ENCODE assay signal across 17 cellular contexts in genomic region chr4:39285853-39286252, GRCh38.
"Had no signal": no experiment of that assay in that cellular context is flagged by ENCODE, and none has a peak within 500 bp of the region (broad histone marks: within the 10 kb centered on the region; RNA-seq: fewer than 3 reads in every experiment).

No MANE protein-coding gene starts in this region.

- ATAC-seq: gastrocnemius medialis, heart right ventricle had no signal

- H3K4me3 Mint-ChIP-seq: activated CD8-positive, alpha-beta memory T cell treated with anti-CD3 and anti-CD28 coated beads, Interleukin-2, amount 10 ng/mL, durations not matched to agents 7 days and 5 days; activated naive CD8-positive, alpha-beta T cell treated with anti-CD3 and anti-CD28 coated beads, Interleukin-2, amount 10 ng/mL, durations not matched to agents 7 days and 5 days; dendritic cell treated with granulocyte-macrophage colony-stimulating factor and Interleukin-4, amounts not matched to agents 40 ng/mL and 50 ng/mL, for 4 days had no signal

- H3K4me3 ChIP-seq: gastrocnemius medialis, heart right ventricle, suprapubic skin had no signal

- H3K27me3 Mint-ChIP-seq: activated CD8-positive, alpha-beta memory T cell treated with anti-CD3 and anti-CD28 coated beads, Interleukin-2, amount 10 ng/mL, durations not matched to agents 7 days and 5 days; activated naive CD8-positive, alpha-beta T cell treated with anti-CD3 and anti-CD28 coated beads, Interleukin-2, amount 10 ng/mL, durations not matched to agents 7 days and 5 days; dendritic cell treated with granulocyte-macrophage colony-stimulating factor and Interleukin-4, amounts not matched to agents 40 ng/mL and 50 ng/mL, for 4 days had no signal

- H3K4me1 ChIP-seq: gastrocnemius medialis, heart right ventricle, suprapubic skin had no signal

- FAIRE-seq: keratinocyte had no signal

- H3K9me3 Mint-ChIP-seq: activated naive CD8-positive, alpha-beta T cell treated with anti-CD3 and anti-CD28 coated beads, Interleukin-2, amount 10 ng/mL, durations not matched to agents 7 days and 5 days; dendritic cell treated with granulocyte-macrophage colony-stimulating factor and Interleukin-4, amounts not matched to agents 40 ng/mL and 50 ng/mL, for 4 days had no signal

- H3K27ac Mint-ChIP-seq: activated CD8-positive, alpha-beta memory T cell treated with anti-CD3 and anti-CD28 coated beads, Interleukin-2, amount 10 ng/mL, durations not matched to agents 7 days and 5 days; activated naive CD8-positive, alpha-beta T cell treated with anti-CD3 and anti-CD28 coated beads, Interleukin-2, amount 10 ng/mL, durations not matched to agents 7 days and 5 days; dendritic cell treated with granulocyte-macrophage colony-stimulating factor and Interleukin-4, amounts not matched to agents 40 ng/mL and 50 ng/mL, for 4 days had no signal

- H3K9me3 ChIP-seq: gastrocnemius medialis, suprapubic skin had no signal

- DNase-seq: activated CD4-positive, alpha-beta T cell treated with anti-CD3 and anti-CD28 coated beads, Interleukin-2, amount 50 U/mL, for 1 hour; activated gamma-delta T cell treated with Interleukin-2 at 50 U/mL for 16 hours; activated naive CD8-positive, alpha-beta T cell treated with anti-CD3 and anti-CD28 coated beads, Interleukin-2, amount 10 ng/mL, durations not matched to agents 7 days and 5 days; activated T-cell treated with anti-CD3 and anti-CD28 coated beads, Interleukin-2, amount 50 U/mL, for 48 hours; brain microvascular endothelial cell; effector memory CD4-positive, alpha-beta T cell; gastrocnemius medialis; heart right ventricle; mammary epithelial cell; retina; SHP77 treated with DMSO at 0.1 percent for 48 hours; stimulated activated naive CD4-positive, alpha-beta T cell; trophoblast cell had no signal

- H3K27ac ChIP-seq: brain microvascular endothelial cell, gastrocnemius medialis, heart right ventricle, suprapubic skin had no signal

- H3K27me3 ChIP-seq: brain microvascular endothelial cell, gastrocnemius medialis, heart right ventricle, suprapubic skin had no signal
